14 cellular contexts compared by ENCODE assay signal in genomic region chr13:59016250-59016649, GRCh38.
"Had no signal": no experiment of that assay in that cellular context is flagged by ENCODE, and none has a peak within 500 bp of the region (broad histone marks: within the 10 kb centered on the region; RNA-seq: fewer than 3 reads in every experiment).

No MANE protein-coding gene starts in this region.

- H3K27me3 ChIP-seq: esophagus muscularis mucosa, suprapubic skin had no signal

- H3K36me3 ChIP-seq: esophagus muscularis mucosa, lower lobe of right lung, suprapubic skin had no signal

- H3K4me3 ChIP-seq: esophagus muscularis mucosa, lower lobe of right lung, psoas muscle, suprapubic skin had no signal

- FAIRE-seq: endometrium had no signal

- H3K9me3 ChIP-seq: esophagus muscularis mucosa, lower lobe of right lung, psoas muscle, suprapubic skin had no signal

- DNase-seq: activated CD4-positive, alpha-beta T cell treated with anti-CD3 and anti-CD28 coated beads, Interleukin-2, amount 10 ng/mL, durations not matched to agents 24 days and 14 days; activated CD4-positive, CD25-positive, alpha-beta regulatory T cell; activated CD8-positive, alpha-beta memory T cell treated with anti-CD3 and anti-CD28 coated beads, Interleukin-2, amount 50 U/mL, for 48 hours; activated gamma-delta T cell; activated T-cell treated with anti-CD3 and anti-CD28 coated beads, Interleukin-2, amount 50 U/mL, for 72 hours; amniotic stem cell; lower lobe of right lung; midbrain; psoas muscle had no signal

- H3K27ac ChIP-seq: esophagus muscularis mucosa, lower lobe of right lung, psoas muscle, suprapubic skin had no signal

- H3K4me1 ChIP-seq: esophagus muscularis mucosa, lower lobe of right lung, psoas muscle, suprapubic skin had no signal

- ATAC-seq: activated naive CD4-positive, alpha-beta T cell treated with anti-CD3 and anti-CD28 coated beads, Interleukin-2, amount 50 U/mL, for 72 hours; activated T-cell treated with anti-CD3 and anti-CD28 coated beads, Interleukin-2, amount 50 U/mL, for 72 hours; lower lobe of right lung; psoas muscle; sciatic nerve had no signal
